8 cellular contexts compared by ENCODE assay signal in genomic region chr1:32651461-32652073, GRCh38. TPM values are rescaled to one million over a fixed set of nuclear protein-coding genes. Genes with fewer than 3 reads are reported as not detected.
DNase-seq lines count a peak whose midpoint lies in the region; ATAC-seq, FAIRE-seq and TF ChIP-seq lines count a peak whose summit lies in the region.

No MANE protein-coding gene starts in this region.

- POLR2A ChIA-PET in GM10248 (lab: Yijun Ruan, JAX): interaction anchor here (1.0 to 1.2 kb wide), 4 partner anchors 12 to 165 kb away, joined by 3 to 4 read pairs (median 3); no protein-coding TSS in a partner anchor

- no peaks in the 10 kb centered on the region for H3K4me1 ChIP-seq in foreskin keratinocyte
- H3K4me1 ChIP-seq in prostate gland (replicated peaks): peaks cover 9% of the 10 kb centered on the region

- H3K27ac Mint-ChIP-seq in T-helper 17 cell: peak overlapping the region; percentile 99

- peaks cover 4% of the 10 kb centered on the region for H3K36me3 Mint-ChIP-seq in T-helper 17 cell (ENCODE audit: low read depth)

- TF ChIP-seq POLR2A in H54 (IDR thresholded peaks at IDR 0.05; ENCODE audit: low read depth, low read length): no peak
- no peak for TF ChIP-seq POLR2A in prostate gland (IDR thresholded peaks at IDR 0.05)

- ATAC-seq in T-helper 17 cell: no peak
- ATAC-seq in foreskin keratinocyte: peak; percentile 3
- no peak for ATAC-seq in HG03135 (IDR thresholded peaks at IDR 0.05; ENCODE audit: unreplicated experiment)

- no peaks in the 10 kb centered on the region for H3K27me3 ChIP-seq in foreskin keratinocyte
- H3K27me3 ChIP-seq in prostate gland (replicated peaks; ENCODE audit: insufficient read depth): no peaks in the 10 kb centered on the region

- peak overlapping the region; percentile 87 for H3K4me3 ChIP-seq in prostate gland

- H3K4me1 Mint-ChIP-seq in T-helper 17 cell: peaks cover 46% of the 10 kb centered on the region

- peak overlapping the region; percentile 93 for H3K4me3 Mint-ChIP-seq in T-helper 17 cell

- FAIRE-seq in H54 (lab: Jason Lieb, UNC): no peak

- H3K36me3 ChIP-seq in prostate gland: no peaks in the 10 kb centered on the region

- no peaks in the 10 kb centered on the region for H3K27me3 Mint-ChIP-seq in T-helper 17 cell

- H3K27ac ChIP-seq in foreskin keratinocyte: peak overlapping the region; percentile 82
- peak overlapping the region; percentile 100 for H3K27ac ChIP-seq in prostate gland

- DNase-seq in GM10248 (ENCODE audit: extremely low spot score) (peak; percentile 66), H54 (ENCODE audit: insufficient read length, low spot score) (peak; percentile 41), T-helper 17 cell (no peak), foreskin keratinocyte (no peak), prostate gland (ENCODE audit: low spot score) (no peak)
- no peak for DNase-seq in activated CD8-positive, alpha-beta memory T cell treated with anti-CD3 and anti-CD28 coated beads, Interleukin-2, amount 50 U/mL, for 4 hours
- no peak for DNase-seq in stimulated activated CD4-positive, alpha-beta T cell treated with anti-CD3 and anti-CD28 coated beads, Interleukin-4, amount 100 ng/mL, for 1 hour

- intact Hi-C loops in prostate gland (cut with DNase I): loop anchor here (2.0 kb wide), 1 partner anchor 51 kb away; the partner anchor contains the start of gene SYNC

- WGBS in prostate gland: under 1% methylated on average over 43 of the region's 43 CpGs

- no peaks in the 10 kb centered on the region for H3K9me3 ChIP-seq in T-helper 17 cell (ENCODE audit: control insufficient read depth, low read length, poor library complexity, severe bottlenecking)
- no peaks in the 10 kb centered on the region for H3K9me3 ChIP-seq in prostate gland

- CTCF ChIA-PET in GM10248 (lab: Yijun Ruan, JAX): interaction anchor here (1.0 to 1.4 kb wide), 2 partner anchors 15 to 60 kb away, joined by 4 to 5 read pairs; no protein-coding TSS in a partner anchor

- no peak for TF ChIP-seq CTCF in GM10248 (IDR thresholded peaks at IDR 0.05; ENCODE audit: control extremely low read depth, extremely low read depth, low read depth, missing control alignments)
- no peak for TF ChIP-seq CTCF in foreskin keratinocyte (conservative IDR thresholded peaks at IDR 0.05)
- no peak for TF ChIP-seq CTCF in prostate gland (IDR thresholded peaks at IDR 0.05)

RNA-seq across cellular contexts. Expression of gene RBBP4, which starts 0.6 kb away (rescaled TPM):
- total RNA-seq in T-helper 17 cell: 100 to 1,000 TPM; 130 to 152 TPM
- 110 and 113 TPM in 2 replicates for total RNA-seq in foreskin keratinocyte
- polyA plus RNA-seq in foreskin keratinocyte: 44.9 and 51.5 TPM in 2 replicates
- total RNA-seq in prostate gland: 100 to 1,000 TPM; 122 to 183 TPM

RNA-seq across cellular contexts. Expression of gene ZBTB8OS, which starts 1.2 kb away (rescaled TPM):
- total RNA-seq in T-helper 17 cell (10 to 100 TPM; 40.5 to 41.9 TPM), foreskin keratinocyte (46.6 and 50.2 TPM in 2 replicates), prostate gland (10 to 100 TPM; 32.7 to 38.7 TPM)
- polyA plus RNA-seq in foreskin keratinocyte: 65.7 and 70.2 TPM in 2 replicates

RNA-seq across cellular contexts. Expression of gene SYNC, which starts 51.0 kb away (rescaled TPM):
- not detected for total RNA-seq in T-helper 17 cell
- 4.5 and 6.6 TPM in 2 replicates for total RNA-seq in foreskin keratinocyte
- 1.6 and 2.2 TPM in 2 replicates for polyA plus RNA-seq in foreskin keratinocyte
- 10 to 100 TPM in 1 of 2 donors, 1 to 10 TPM in 1; 7.9 to 18.2 TPM for total RNA-seq in prostate gland

Comparison
In these comparisons a context has a peak if more than half of its experiments do, and no peak if none do; other contexts are left out.
1. DNase-seq: peak in GM10248 (single experiment) and H54 (single experiment); none in T-helper 17 cell (0 of 3), foreskin keratinocyte (0 of 2), prostate gland (single experiment), activated CD8-positive, alpha-beta memory T cell treated with anti-CD3 and anti-CD28 coated beads, Interleukin-2, amount 50 U/mL, for 4 hours (single experiment) and stimulated activated CD4-positive, alpha-beta T cell treated with anti-CD3 and anti-CD28 coated beads, Interleukin-4, amount 100 ng/mL, for 1 hour (single experiment).